In the genomic region with DNA sequence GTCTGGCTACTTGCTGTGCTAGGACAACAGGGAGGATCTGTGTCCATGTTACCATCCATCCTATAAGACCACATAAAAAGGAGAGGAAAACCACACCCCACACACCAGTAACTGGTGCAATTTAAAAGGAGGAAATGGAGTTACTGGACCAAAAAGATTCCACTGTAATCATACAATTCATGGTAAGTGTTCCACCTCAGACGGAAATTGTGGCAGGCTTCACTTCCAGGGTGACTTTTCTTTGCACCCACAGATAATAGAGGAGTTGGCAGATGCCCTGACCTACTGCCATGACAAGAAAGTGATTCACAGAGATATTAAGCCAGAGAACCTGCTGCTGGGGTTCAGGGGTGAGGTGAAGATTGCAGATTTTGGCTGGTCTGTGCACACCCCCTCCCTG, we compare ENCODE assay signal across 24 cellular contexts.
"Had no signal": no experiment of that assay in that cellular context is flagged by ENCODE, and none has a peak within 500 bp of the region (broad histone marks: within the 10 kb centered on the region; RNA-seq: fewer than 3 reads in every experiment).

No MANE protein-coding gene starts in this region.

- H3K4me3 ChIP-seq: lung, neural progenitor cell, sigmoid colon, smooth muscle cell, thyroid gland had no signal

- H3K36me3 Mint-ChIP-seq: brain, naive B cell, neural progenitor cell had no signal

- H3K4me1 ChIP-seq: neural progenitor cell, sigmoid colon, thyroid gland had no signal

- H3K4me1 Mint-ChIP-seq: activated T-helper 17 cell treated with anti-CD3 and anti-CD28 coated beads, Interleukin-2, amount 50 U/mL, for 72 hours; brain; immature natural killer cell; neural progenitor cell; T-cell had no signal

- DNase-seq: activated CD4-positive, alpha-beta memory T cell treated with anti-CD3 and anti-CD28 coated beads for 36 hours; activated CD4-positive, alpha-beta T cell treated with anti-CD3 and anti-CD28 coated beads for 4 hours; activated CD4-positive, CD25-positive, alpha-beta regulatory T cell; activated T-cell treated with anti-CD3 and anti-CD28 coated beads, Interleukin-2, amount 50 U/mL, for 1 hour; aorta; effector CD4-positive, alpha-beta T cell; foreskin melanocyte; immature natural killer cell; naive B cell; sigmoid colon; stimulated activated CD4-positive, alpha-beta T cell treated with anti-CD3 and anti-CD28 coated beads, Interleukin-15, amount 100 ng/mL, for 24 hours; stimulated activated CD8-positive, alpha-beta memory T cell treated with anti-CD3 and anti-CD28 coated beads, Interleukin-4, amount 100 ng/mL, for 48 hours; stimulated activated naive CD4-positive, alpha-beta T cell treated with Interleukin-2 at 50 U/mL for 16 hours; T-cell; thyroid gland had no signal

- H3K9ac ChIP-seq: neural progenitor cell had no signal

- H3K27ac ChIP-seq: neural progenitor cell, sigmoid colon, thyroid gland had no signal

- H3K4me2 ChIP-seq: neural progenitor cell, smooth muscle cell had no signal

- H3K27me3 Mint-ChIP-seq: activated CD4-positive, alpha-beta memory T cell treated with anti-CD3 and anti-CD28 coated beads for 36 hours; activated T-helper 17 cell treated with anti-CD3 and anti-CD28 coated beads, Interleukin-2, amount 50 U/mL, for 72 hours; dendritic cell treated with granulocyte-macrophage colony-stimulating factor and Interleukin-4, amounts not matched to agents 40 ng/mL and 50 ng/mL, for 4 days; T-cell had no signal

- H3K27ac Mint-ChIP-seq: activated CD4-positive, alpha-beta memory T cell treated with anti-CD3 and anti-CD28 coated beads for 36 hours; activated naive CD4-positive, alpha-beta T cell treated with anti-CD3 and anti-CD28 coated beads, Interleukin-2, amount 50 U/mL, for 72 hours; activated T-helper 17 cell treated with anti-CD3 and anti-CD28 coated beads, Interleukin-2, amount 50 U/mL, for 72 hours; brain; dendritic cell treated with granulocyte-macrophage colony-stimulating factor and Interleukin-4, amounts not matched to agents 40 ng/mL and 50 ng/mL, for 4 days; immature natural killer cell; neural progenitor cell; T-cell; T-helper 2 cell treated with Interferon-gamma antibody and Interleukin-4, amounts not matched to agents 5 μg/mL and 100 μg/mL, for 36 hours had no signal

- H3K9me3 Mint-ChIP-seq: activated CD4-positive, alpha-beta memory T cell treated with anti-CD3 and anti-CD28 coated beads for 36 hours; activated T-helper 17 cell treated with anti-CD3 and anti-CD28 coated beads, Interleukin-2, amount 50 U/mL, for 72 hours; brain; dendritic cell treated with granulocyte-macrophage colony-stimulating factor and Interleukin-4, amounts not matched to agents 40 ng/mL and 50 ng/mL, for 4 days; immature natural killer cell; naive B cell; neural progenitor cell had no signal

- H3K27me3 ChIP-seq: neural progenitor cell, sigmoid colon, thyroid gland had no signal

- ATAC-seq: activated naive CD4-positive, alpha-beta T cell treated with anti-CD3 and anti-CD28 coated beads, Interleukin-2, amount 50 U/mL, for 72 hours; activated T-helper 17 cell treated with anti-CD3 and anti-CD28 coated beads, Interleukin-2, amount 50 U/mL, for 72 hours; left lobe of liver; T-cell had no signal

- H3K9me3 ChIP-seq: sigmoid colon, thyroid gland had no signal

- H3K4me3 Mint-ChIP-seq: activated CD4-positive, alpha-beta memory T cell treated with anti-CD3 and anti-CD28 coated beads for 36 hours; activated T-helper 17 cell treated with anti-CD3 and anti-CD28 coated beads, Interleukin-2, amount 50 U/mL, for 72 hours; brain; dendritic cell treated with granulocyte-macrophage colony-stimulating factor and Interleukin-4, amounts not matched to agents 40 ng/mL and 50 ng/mL, for 4 days; immature natural killer cell; neural progenitor cell; T-cell; T-helper 2 cell treated with Interferon-gamma antibody and Interleukin-4, amounts not matched to agents 5 μg/mL and 100 μg/mL, for 36 hours had no signal

- H2AFZ ChIP-seq: neural progenitor cell had no signal

- H3K36me3 ChIP-seq: neural progenitor cell, sigmoid colon, thyroid gland had no signal
